Comparison of ENCODE assay signal across 28 cellular contexts in the genomic region with DNA sequence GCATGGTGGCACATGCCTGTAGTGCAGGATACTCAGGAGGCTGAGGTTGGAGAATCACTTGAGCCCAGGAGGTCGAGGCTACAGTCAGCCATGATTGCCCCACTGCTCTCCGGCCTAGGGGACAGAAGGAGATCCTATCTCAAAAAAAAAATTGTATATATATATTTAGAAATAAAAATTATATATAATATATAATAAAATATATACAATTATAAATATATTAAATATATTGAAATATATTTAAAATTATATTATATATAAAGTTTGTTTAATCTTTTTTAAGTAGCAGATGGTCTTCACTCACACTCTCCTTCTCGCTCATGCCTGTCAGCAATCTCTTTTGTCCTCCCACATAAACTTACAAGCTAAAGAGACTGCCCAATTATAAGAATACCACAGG.
"Had no signal": no experiment of that assay in that cellular context is flagged by ENCODE, and none has a peak within 500 bp of the region (broad histone marks: within the 10 kb centered on the region; RNA-seq: fewer than 3 reads in every experiment).

No MANE protein-coding gene starts in this region.

- H3K4me1 ChIP-seq: neural progenitor cell, right lobe of liver, sigmoid colon, tibial nerve, upper lobe of left lung, vagina had no signal

- H3K36me3 ChIP-seq: neural progenitor cell, ovary, right lobe of liver had no signal

- FAIRE-seq: urothelium cell line had no signal

- H3K27me3 ChIP-seq: neural progenitor cell, ovary, right lobe of liver, sigmoid colon, stomach, tibial nerve, upper lobe of left lung, vagina had no signal

- H3K27ac ChIP-seq: neural progenitor cell, ovary, parathyroid adenoma, psoas muscle, right lobe of liver, sigmoid colon, stomach, tibial nerve, upper lobe of left lung, vagina had no signal

- H3K4me3 ChIP-seq: neural progenitor cell, ovary, psoas muscle, right lobe of liver, sigmoid colon, stomach, tibial nerve, upper lobe of left lung, vagina had no signal

- H3K4me2 ChIP-seq: neural progenitor cell had no signal

- H3K27me3 Mint-ChIP-seq: naive thymus-derived CD4-positive, alpha-beta T cell; progenitor cell of endocrine pancreas; stimulated activated naive B cell treated with anti-CD40 and anti-IgM and Interleukin-4, amounts not matched to agents 10 μg/mL and 1 μg/mL and 100 μg/mL, for 72 hours; stimulated activated naive CD8-positive, alpha-beta T cell treated with anti-CD3 and anti-CD28 coated beads, Interleukin-15, Interleukin-2, amounts not matched to agents 100 ng/mL and 50 ng/mL, for 24 hours had no signal

- H3K4me3 Mint-ChIP-seq: naive thymus-derived CD4-positive, alpha-beta T cell; natural killer cell; nephron; neural progenitor cell; stimulated activated effector memory CD8-positive, alpha-beta T cell treated with anti-CD3 and anti-CD28 coated beads, Interleukin-12 subunit alpha, Interleukin-12 subunit beta, amount 100 ng/mL, for 72 hours; stimulated activated naive B cell treated with anti-CD40 and anti-IgM and Interleukin-4, amounts not matched to agents 10 μg/mL and 1 μg/mL and 100 μg/mL, for 72 hours; stimulated activated naive CD8-positive, alpha-beta T cell treated with anti-CD3 and anti-CD28 coated beads, Interleukin-15, Interleukin-2, amounts not matched to agents 100 ng/mL and 50 ng/mL, for 24 hours had no signal

- H3K9me3 Mint-ChIP-seq: natural killer cell; nephron; neural progenitor cell; stimulated activated effector memory CD8-positive, alpha-beta T cell treated with anti-CD3 and anti-CD28 coated beads, Interleukin-12 subunit alpha, Interleukin-12 subunit beta, amount 100 ng/mL, for 72 hours; stimulated activated naive B cell treated with anti-CD40 and anti-IgM and Interleukin-4, amounts not matched to agents 10 μg/mL and 1 μg/mL and 100 μg/mL, for 72 hours; stimulated activated naive CD8-positive, alpha-beta T cell treated with anti-CD3 and anti-CD28 coated beads, Interleukin-15, Interleukin-2, amounts not matched to agents 100 ng/mL and 50 ng/mL, for 24 hours had no signal

- H3K27ac Mint-ChIP-seq: naive thymus-derived CD4-positive, alpha-beta T cell; natural killer cell; nephron; neural progenitor cell; progenitor cell of endocrine pancreas; stimulated activated effector memory CD8-positive, alpha-beta T cell treated with anti-CD3 and anti-CD28 coated beads, Interleukin-12 subunit alpha, Interleukin-12 subunit beta, amount 100 ng/mL, for 72 hours; stimulated activated naive B cell treated with anti-CD40 and anti-IgM and Interleukin-4, amounts not matched to agents 10 μg/mL and 1 μg/mL and 100 μg/mL, for 72 hours; stimulated activated naive CD8-positive, alpha-beta T cell treated with anti-CD3 and anti-CD28 coated beads, Interleukin-15, Interleukin-2, amounts not matched to agents 100 ng/mL and 50 ng/mL, for 24 hours had no signal

- H3K9me3 ChIP-seq: ovary, psoas muscle, right lobe of liver, sigmoid colon, stomach, tibial nerve, upper lobe of left lung, vagina had no signal

- H3K36me3 Mint-ChIP-seq: natural killer cell had no signal

- H2AFZ ChIP-seq: neural progenitor cell, parathyroid adenoma had no signal

- ATAC-seq: naive thymus-derived CD4-positive, alpha-beta T cell; natural killer cell; psoas muscle; right cardiac atrium; right lobe of liver; stimulated activated effector memory CD8-positive, alpha-beta T cell treated with anti-CD3 and anti-CD28 coated beads, Interleukin-12 subunit alpha, Interleukin-12 subunit beta, amount 100 ng/mL, for 72 hours; stimulated activated naive B cell treated with anti-CD40 and anti-IgM and Interleukin-4, amounts not matched to agents 10 μg/mL and 1 μg/mL and 100 μg/mL, for 72 hours had no signal

- DNase-seq: naive thymus-derived CD4-positive, alpha-beta T cell; natural killer cell; occipital lobe; ovary; posterior cingulate gyrus; psoas muscle; right cardiac atrium; right lobe of liver; sigmoid colon; small intestine; stimulated activated CD4-positive, alpha-beta T cell treated with anti-CD3 and anti-CD28 coated beads, Interleukin-15, amount 100 ng/mL, for 24 hours; stimulated activated CD4-positive, alpha-beta T cell treated with anti-CD3 and anti-CD28 coated beads, Interleukin-2, amount 100 ng/mL, for 24 hours; stimulated activated CD4-positive, alpha-beta T cell treated with anti-CD3 and anti-CD28 coated beads, Interleukin-2, amount 100 ng/mL, for 48 hours; stimulated activated CD4-positive, alpha-beta T cell treated with anti-CD3 and anti-CD28 coated beads, Interleukin-4, amount 100 ng/mL, for 24 hours; stimulated activated naive B cell treated with anti-CD40 and anti-IgM and Interleukin-4, amounts not matched to agents 10 μg/mL and 1 μg/mL and 100 μg/mL, for 72 hours; stimulated activated naive CD4-positive, alpha-beta T cell treated with Interleukin-2 at 50 U/mL for 16 hours; stomach; trophoblast cell; upper lobe of left lung had no signal

- H3K4me1 Mint-ChIP-seq: neural progenitor cell; stimulated activated effector memory CD8-positive, alpha-beta T cell treated with anti-CD3 and anti-CD28 coated beads, Interleukin-12 subunit alpha, Interleukin-12 subunit beta, amount 100 ng/mL, for 72 hours had no signal

- H3K9ac ChIP-seq: neural progenitor cell, parathyroid adenoma had no signal
